In the genomic region with DNA sequence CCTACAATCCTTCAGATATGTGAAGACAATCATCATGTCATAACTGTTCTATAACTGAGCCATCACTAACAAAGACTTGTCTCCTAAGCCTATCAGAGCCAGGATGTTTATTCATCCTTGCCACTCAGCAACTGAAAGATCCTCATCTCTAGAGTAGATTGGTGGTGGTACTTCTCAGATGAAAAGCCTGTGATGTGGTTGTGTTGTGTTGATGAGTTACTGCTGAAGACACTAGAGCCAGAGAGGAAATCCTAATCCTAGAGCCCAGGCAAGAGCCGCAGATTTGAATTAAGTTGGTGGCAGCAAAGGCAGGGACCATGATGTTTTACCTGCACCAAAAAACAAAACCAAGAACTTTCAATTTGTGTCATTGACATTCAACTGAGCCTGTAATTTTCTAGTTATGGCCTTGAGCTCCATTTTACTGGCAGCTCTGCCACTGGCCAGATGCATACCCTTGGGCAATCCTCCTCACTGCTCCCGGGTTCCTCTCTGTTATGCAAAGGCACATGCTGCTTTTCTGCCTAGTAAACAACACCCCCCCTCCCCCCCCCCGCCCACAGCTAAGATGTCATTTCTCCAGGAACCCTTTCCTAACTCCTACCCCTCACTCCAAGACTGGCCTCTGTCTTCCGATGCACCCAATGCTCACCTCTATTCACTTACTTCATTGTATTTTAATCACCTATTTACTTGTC, we compare ENCODE assay signal across 13 cellular contexts. TPM values are rescaled to one million over a fixed set of nuclear protein-coding genes. Genes with fewer than 3 reads are reported as not detected.
DNase-seq lines count a peak whose midpoint lies in the region; ATAC-seq and TF ChIP-seq lines count a peak whose summit lies in the region.
"Had no signal": no experiment of that assay in that cellular context is flagged by ENCODE, and none has a peak within 500 bp of the region (broad histone marks: within the 10 kb centered on the region; RNA-seq: fewer than 3 reads in every experiment).

No MANE protein-coding gene starts in this region.

- H3K27ac ChIP-seq in HL-60 (replicated peaks) (peak overlapping the region; percentile 81), uterus (peak overlapping the region in 1 of 2 donors; percentile 8)
- H3K27ac ChIP-seq: SJSA1, thoracic aorta had no signal

- no peaks in the 10 kb centered on the region for H3K27me3 Mint-ChIP-seq in activated naive CD4-positive, alpha-beta T cell treated with anti-CD3 and anti-CD28 coated beads, Interleukin-2, amount 10 ng/mL, durations not matched to agents 7 days and 5 days

- H3K9me3 Mint-ChIP-seq in activated naive CD4-positive, alpha-beta T cell treated with anti-CD3 and anti-CD28 coated beads, Interleukin-2, amount 10 ng/mL, durations not matched to agents 7 days and 5 days, result no peaks in the 10 kb centered on the region

- peaks cover 29% of the 10 kb centered on the region for H3K4me1 Mint-ChIP-seq in activated naive CD4-positive, alpha-beta T cell treated with anti-CD3 and anti-CD28 coated beads, Interleukin-2, amount 10 ng/mL, durations not matched to agents 7 days and 5 days

- H3K9me3 ChIP-seq in uterus, result no peaks in the 10 kb centered on the region
- H3K9me3 ChIP-seq: SJSA1, thoracic aorta had no signal

- H3K36me3 Mint-ChIP-seq in activated naive CD4-positive, alpha-beta T cell treated with anti-CD3 and anti-CD28 coated beads, Interleukin-2, amount 10 ng/mL, durations not matched to agents 7 days and 5 days, result no peaks in the 10 kb centered on the region

- intact Hi-C loops in uterus (cut with DNase I; ENCODE audit: low total_unique reads), result no loop called here

- peaks cover 0 to 5% of the 10 kb centered on the region in 2 donors for H3K4me1 ChIP-seq in uterus

- CTCF ChIA-PET in activated naive CD4-positive, alpha-beta T cell treated with anti-CD3 and anti-CD28 coated beads, Interleukin-2, amount 10 ng/mL, durations not matched to agents 7 days and 5 days (lab: Charles Lee), result no interaction called here

- H3K27me3 ChIP-seq in HL-60 (ENCODE audit: insufficient read depth, poor library complexity, severe bottlenecking), result no peaks in the 10 kb centered on the region
- H3K27me3 ChIP-seq in uterus, result no peaks in the 10 kb centered on the region
- H3K27me3 ChIP-seq: SJSA1 had no signal

- no peak for TF ChIP-seq CTCF in HL-60 (IDR thresholded peaks at IDR 0.05; ENCODE audit: insufficient read depth, low read length)
- TF ChIP-seq CTCF in uterus (IDR thresholded peaks at IDR 0.05), result no peak

- no peak overlapping the region for H3K27ac Mint-ChIP-seq in activated naive CD4-positive, alpha-beta T cell treated with anti-CD3 and anti-CD28 coated beads, Interleukin-2, amount 10 ng/mL, durations not matched to agents 7 days and 5 days

- DNase-seq in DMS 273 (lab: John Stamatoyannopoulos, UW; ENCODE audit: unreplicated experiment) (peak; percentile 46), HL-60 (ENCODE audit: low read depth in 1 of 2, low spot score in 1 of 2) (peak in 1 of 2 experiments; percentile 55), SHP77 (lab: John Stamatoyannopoulos, UW) (no peak), uterus (no peak)
- DNase-seq in activated naive CD4-positive, alpha-beta T cell treated with anti-CD3 and anti-CD28 coated beads, Interleukin-2, amount 10 ng/mL, durations not matched to agents 7 days and 5 days, result peak; percentile 39
- peak; percentile 20 to 27 for DNase-seq in stimulated activated CD4-positive, alpha-beta T cell treated with anti-CD3 and anti-CD28 coated beads, Interleukin-2, amount 100 ng/mL, for 24 hours
- DNase-seq: activated CD4-positive, CD25-positive, alpha-beta regulatory T cell treated with anti-CD3 and anti-CD28 coated beads, Interleukin-2, amount 50 U/mL, for 72 hours; COR-L47; NCI-H187 treated with DMSO at 0.1 percent for 48 hours; NCI-H774 had no signal

- no peak overlapping the region for H3K4me3 Mint-ChIP-seq in activated naive CD4-positive, alpha-beta T cell treated with anti-CD3 and anti-CD28 coated beads, Interleukin-2, amount 10 ng/mL, durations not matched to agents 7 days and 5 days

- H3K36me3 ChIP-seq in uterus, result no peaks in the 10 kb centered on the region
- H3K36me3 ChIP-seq: SJSA1, thoracic aorta had no signal

- H3K4me3 ChIP-seq in HL-60 (replicated peaks; ENCODE audit: insufficient read depth, low read length), result no peak overlapping the region
- H3K4me3 ChIP-seq in uterus, result no peak overlapping the region
- H3K4me3 ChIP-seq: SJSA1, thoracic aorta had no signal

- ATAC-seq in HG03097 (IDR thresholded peaks at IDR 0.05; ENCODE audit: low FRiP score, unreplicated experiment), result no peak

- no peak for TF ChIP-seq POLR2A in uterus (IDR thresholded peaks at IDR 0.05)

RNA-seq across cellular contexts. Expression of gene REV3L, which starts 50.2 kb away (rescaled TPM):
- 100 to 1,000 TPM in 2 of 4 donors, 10 to 100 TPM in 2; 67.9 to 318 (median 127) TPM for total RNA-seq in uterus

Comparison
In these comparisons a context has a peak if more than half of its experiments do, and no peak if none do; other contexts are left out.
1. DNase-seq: peak in DMS 273 (single experiment), activated naive CD4-positive, alpha-beta T cell treated with anti-CD3 and anti-CD28 coated beads, Interleukin-2, amount 10 ng/mL, durations not matched to agents 7 days and 5 days (single experiment) and stimulated activated CD4-positive, alpha-beta T cell treated with anti-CD3 and anti-CD28 coated beads, Interleukin-2, amount 100 ng/mL, for 24 hours (2 of 2); none in SHP77 (0 of 2) and uterus (0 of 2).